ENCODE assay signal across 8 cellular contexts in the genomic region with DNA sequence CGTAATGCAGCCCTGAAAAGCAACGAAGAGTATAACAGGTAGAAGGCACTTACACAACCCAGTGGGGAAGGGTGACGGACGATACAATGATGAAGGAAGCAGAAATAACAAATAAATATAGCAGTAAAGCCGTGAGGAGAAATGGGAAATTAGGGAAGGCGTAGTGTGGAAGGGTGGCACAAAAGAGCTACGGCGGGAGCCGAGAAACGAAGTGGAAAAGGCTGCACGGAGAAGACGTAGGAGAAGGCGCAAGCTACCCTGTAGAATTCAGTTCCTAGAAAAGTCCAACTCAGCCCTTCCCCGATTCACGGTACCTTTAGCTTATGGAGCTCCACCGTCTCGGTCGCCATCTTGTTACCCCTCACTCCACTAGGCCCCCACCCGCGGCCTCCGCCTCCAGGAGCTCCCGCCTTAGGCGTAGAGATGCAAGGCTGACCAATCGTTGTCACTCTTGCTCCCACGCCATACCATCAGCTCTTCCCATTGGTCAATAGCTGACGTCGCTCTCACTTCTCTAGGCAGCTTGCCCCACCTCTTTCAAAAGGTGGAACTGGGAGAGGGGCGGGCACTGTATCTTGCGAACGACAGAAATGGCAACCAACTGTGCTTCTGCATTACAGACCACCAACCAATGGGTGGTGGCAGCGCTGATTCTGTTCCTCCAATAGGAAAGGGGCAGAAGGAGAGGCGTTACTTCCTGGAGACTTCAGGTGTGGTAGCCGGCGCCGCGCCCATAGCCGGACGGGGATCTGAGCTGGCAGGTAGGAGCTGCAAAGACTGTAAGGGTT. TPM values are rescaled to one million over a fixed set of nuclear protein-coding genes. Genes with fewer than 3 reads are reported as not detected.
DNase-seq lines count a peak whose midpoint lies in the region; ATAC-seq and TF ChIP-seq lines count a peak whose summit lies in the region.

A gene with protein sequence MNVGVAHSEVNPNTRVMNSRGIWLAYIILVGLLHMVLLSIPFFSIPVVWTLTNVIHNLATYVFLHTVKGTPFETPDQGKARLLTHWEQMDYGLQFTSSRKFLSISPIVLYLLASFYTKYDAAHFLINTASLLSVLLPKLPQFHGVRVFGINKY (plus strand): TSS at position 690 of the 788 bp plus-strand sequence. CDS start 959 bp downstream, outside the sequence.
A gene with protein sequence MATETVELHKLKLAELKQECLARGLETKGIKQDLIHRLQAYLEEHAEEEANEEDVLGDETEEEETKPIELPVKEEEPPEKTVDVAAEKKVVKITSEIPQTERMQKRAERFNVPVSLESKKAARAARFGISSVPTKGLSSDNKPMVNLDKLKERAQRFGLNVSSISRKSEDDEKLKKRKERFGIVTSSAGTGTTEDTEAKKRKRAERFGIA (minus strand): TSS at position 373 of the 788 bp plus-strand sequence. CDS start 23 bp downstream, at position 350.

- in situ Hi-C loops in GM13976 (cut with MboI; ENCODE audit: low sequenced_read_pairs, unreplicated experiment) (no loop called here), transverse colon (cut with MboI; ENCODE audit: low pct_ligation_motif_present in 1 of 4, low pct_unique_long_range_greater_than_20kb in 1 of 4, low sequenced_read_pairs in 3 of 4) (loop anchor here (10.0 to 25.0 kb wide), 4 partner anchors 83 to 127 kb away; a partner anchor contains a TSS)

- peaks cover 21% of the 10 kb centered on the region for H3K79me2 ChIP-seq in trophoblast cell (ENCODE audit: control insufficient read depth, insufficient read depth, low read length, poor library complexity)

- TF ChIP-seq CTCF in GM13976 (IDR thresholded peaks at IDR 0.05; ENCODE audit: borderline replicate concordance, control extremely low read depth, extremely low read depth, insufficient read depth, missing control alignments), result no peak
- no peak for TF ChIP-seq CTCF in transverse colon (IDR thresholded peaks at IDR 0.05)

- H3K18ac ChIP-seq in trophoblast cell (ENCODE audit: low read length), result peak within 1 kb of the TSS; percentile 55

- no peak for TF ChIP-seq EP300 in transverse colon (IDR thresholded peaks at IDR 0.05; ENCODE audit: low read depth)

- peak; percentile 97 for ATAC-seq in HG02852 (IDR thresholded peaks at IDR 0.05; ENCODE audit: unreplicated experiment)

- peaks cover 6% of the 10 kb centered on the region for H3K79me1 ChIP-seq in trophoblast cell (ENCODE audit: low read length)

- no peaks in the 10 kb centered on the region for H3K27me3 ChIP-seq in trophoblast cell (ENCODE audit: insufficient read depth, low read length)
- H3K27me3 ChIP-seq in transverse colon, result no peaks in the 10 kb centered on the region

- peak within 1 kb of the TSS; percentile 3 for H2AK5ac ChIP-seq in trophoblast cell (ENCODE audit: low read length)

- H3K4me2 ChIP-seq in trophoblast cell (ENCODE audit: low read length), result peak within 1 kb of the TSS; percentile 91

- H3K36me3 ChIP-seq in trophoblast cell (ENCODE audit: control insufficient read depth in 1 of 2, insufficient read depth in 2 of 2, low read length in 2 of 2), result peaks cover 23 to 36% of the 10 kb centered on the region in 2 experiments
- H3K36me3 ChIP-seq in transverse colon, result peaks cover 0 to 35% (median 13%) of the 10 kb centered on the region in 4 donors

- H2BK120ac ChIP-seq in trophoblast cell (ENCODE audit: insufficient read depth, low read length, poor library complexity), result peak within 1 kb of the TSS; percentile 77

- H2BK12ac ChIP-seq in trophoblast cell (ENCODE audit: low read length), result no peak within 1 kb of the TSS

- peak; percentile 87 for TF ChIP-seq POLR2A in transverse colon (IDR thresholded peaks at IDR 0.05)

- H4K91ac ChIP-seq in trophoblast cell (ENCODE audit: low read depth, low read length), result peak within 1 kb of the TSS; percentile 91

- peak within 1 kb of the TSS; percentile 24 for H3K27ac ChIP-seq in adipose tissue (ENCODE audit: low read depth, low read length)
- H3K27ac ChIP-seq in trophoblast cell (ENCODE audit: low read depth, low read length), result peak within 1 kb of the TSS; percentile 65
- H3K27ac ChIP-seq in transverse colon, result peak within 1 kb of the TSS; percentile 91 to 97 (median 93)

- H3K4me1 ChIP-seq in trophoblast cell (ENCODE audit: control insufficient read depth in 1 of 2, insufficient read depth in 2 of 2, low read length in 2 of 2) (peaks cover 2 to 4% of the 10 kb centered on the region in 2 experiments), transverse colon (peaks cover 19 to 50% (median 29%) of the 10 kb centered on the region in 4 donors)

- intact Hi-C loops in cardiac septum (cut with DNase I), result loop anchor here (1.0 to 5.0 kb wide), 2 partner anchors 13 to 110 kb away; a partner anchor contains a TSS
- intact Hi-C loops in transverse colon (cut with DNase I; ENCODE audit: low total_unique reads), result no loop called here

- peak within 1 kb of the TSS; percentile 61 for H2AFZ ChIP-seq in trophoblast cell (ENCODE audit: insufficient read depth, low read length, poor library complexity)

- peak within 1 kb of the TSS; percentile 94 for H3K9ac ChIP-seq in trophoblast cell (ENCODE audit: low read length)

- peak within 1 kb of the TSS; percentile 75 for H3K14ac ChIP-seq in trophoblast cell (ENCODE audit: low read length)

- H4K12ac ChIP-seq in trophoblast cell (ENCODE audit: low read depth, low read length), result peak within 1 kb of the TSS; percentile 72

- peak within 1 kb of the TSS; percentile 89 for H4K8ac ChIP-seq in trophoblast cell (ENCODE audit: low read depth, low read length)

- no peaks in the 10 kb centered on the region for H3K9me3 ChIP-seq in trophoblast cell (ENCODE audit: insufficient read depth, low read depth, low read length)
- H3K9me3 ChIP-seq in transverse colon, result no peaks in the 10 kb centered on the region

- peak within 1 kb of the TSS; percentile 78 for H2BK5ac ChIP-seq in trophoblast cell (ENCODE audit: low read depth, low read length, poor library complexity)

- H3K4me3 ChIP-seq in trophoblast cell (ENCODE audit: low read depth, low read length) (peak within 1 kb of the TSS; percentile 94), transverse colon (peak within 1 kb of the TSS; percentile 74 to 87 (median 86))

- whole genome bisulfite sequencing in adipose tissue, 3 donors, result 0 to 1% (median 0%) methylated on average over 38 of the region's 38 CpGs
- no CpG with 5 or more reads among the region's 38 CpGs for WGBS in trophoblast cell (ENCODE audit: extremely low coverage, insufficient coverage, insufficient read length)
- WGBS in transverse colon (ENCODE audit: low coverage in 1 of 2), 2 donors, result 0 to 1% methylated on average over 13 to 38 of the region's 38 CpGs

- DNase-seq in GM13976 (ENCODE audit: low spot score) (peak; percentile 94), NCI-H1436 treated with DMSO at 0.1 percent for 48 hours (lab: John Stamatoyannopoulos, UW) (peak; percentile 99), T follicular helper cell (ENCODE audit: low read depth) (peak; percentile 96), cardiac septum (ENCODE audit: low spot score) (peak; percentile 97), trophoblast cell (peak; percentile 100), transverse colon (peak; percentile 98)

- peak within 1 kb of the TSS; percentile 87 for H3K4ac ChIP-seq in trophoblast cell (ENCODE audit: low read depth, low read length)

- no peak within 1 kb of the TSS for H3K23ac ChIP-seq in trophoblast cell (ENCODE audit: low read length)

RNA-seq across cellular contexts. Expression of the first gene that starts in this region (rescaled TPM):
- 10 to 100 TPM; 18.8 to 63.0 (median 27.2) TPM for polyA plus RNA-seq in adipose tissue
- total RNA-seq in cardiac septum, result 23.0 TPM
- 105 and 118 TPM in 2 replicates for polyA plus RNA-seq in trophoblast cell (2013)
- 10 to 100 TPM in 2 of 4 donors, 1 to 10 TPM in 2; 3.7 to 40.3 (median 21.7) TPM for total RNA-seq in transverse colon

RNA-seq across cellular contexts. Expression of the second gene that starts in this region (rescaled TPM):
- polyA plus RNA-seq in adipose tissue, result 10 to 100 TPM; 40.8 to 85.6 (median 65.7) TPM
- total RNA-seq in cardiac septum, result 56.2 TPM
- polyA plus RNA-seq in trophoblast cell (2013), result 174 and 182 TPM in 2 replicates
- total RNA-seq in transverse colon, result 10 to 100 TPM; 38.0 to 50.7 (median 45.0) TPM

Comparison
In these comparisons a context has a peak if more than half of its experiments do, and no peak if none do; other contexts are left out.
1. Peak in every context shown above with its lines: DNase-seq, ATAC-seq, H3K4me3 ChIP-seq and H3K27ac ChIP-seq.
2. H3K27ac ChIP-seq: peak in every context shown above with its lines; median percentile 93 in transverse colon; 65 in trophoblast cell; 24 in adipose tissue.